In genomic region chr1:159958721-159959380, GRCh38 we compare ENCODE assay signal across 14 cellular contexts. TPM values are rescaled to one million over a fixed set of nuclear protein-coding genes. Genes with fewer than 3 reads are reported as not detected.
DNase-seq lines count a peak whose midpoint lies in the region; ATAC-seq, FAIRE-seq and TF ChIP-seq lines count a peak whose summit lies in the region.
"Had no signal": no experiment of that assay in that cellular context is flagged by ENCODE, and none has a peak within 500 bp of the region (broad histone marks: within the 10 kb centered on the region; RNA-seq: fewer than 3 reads in every experiment).

No MANE protein-coding gene starts in this region.

- no peaks in the 10 kb centered on the region for H3K9me3 ChIP-seq in keratinocyte (ENCODE audit: control insufficient read depth, low read depth, low read length)
- H3K9me3 ChIP-seq in MG63, result no peaks in the 10 kb centered on the region
- H3K9me3 ChIP-seq: body of pancreas, pancreas had no signal

- H3K9ac ChIP-seq in keratinocyte (ENCODE audit: control insufficient read depth, extremely low read depth, insufficient read depth, low read length), result peak overlapping the region; percentile 10

- peak overlapping the region; percentile 55 for H3K27ac ChIP-seq in keratinocyte (ENCODE audit: control insufficient read depth, insufficient read depth, low read length)

- H3K36me3 ChIP-seq in keratinocyte (ENCODE audit: control insufficient read depth in 2 of 2, extremely low read depth in 1 of 2, insufficient read depth in 2 of 2, low read length in 2 of 2) (peaks cover 0 to 7% of the 10 kb centered on the region in 2 experiments), MG63 (peaks cover 17% of the 10 kb centered on the region)
- H3K36me3 ChIP-seq: pancreas had no signal

- dilution Hi-C loops in keratinocyte (cut with MboI; ENCODE audit: extremely low pct_ligation_motif_present, low sequenced_read_pairs), result no loop called here

- no peak for DNase-seq in keratinocyte (ENCODE audit: low read depth, low spot score)
- no peak for DNase-seq in SW 1271 (lab: John Stamatoyannopoulos, UW)
- DNase-seq in MG63, result no peak
- no peak for DNase-seq in hepatic stellate cell (ENCODE audit: low spot score)
- DNase-seq in NCI-H1694 treated with DMSO at 0.1 percent for 48 hours (lab: John Stamatoyannopoulos, UW), result no peak
- DNase-seq: effector memory CD4-positive, alpha-beta T cell; foreskin fibroblast; small intestine had no signal

- peaks cover 48% of the 10 kb centered on the region for H3K4me1 ChIP-seq in keratinocyte (ENCODE audit: control insufficient read depth, extremely low read depth, insufficient read depth, low read length)

- no peak overlapping the region for H3K4me2 ChIP-seq in keratinocyte (ENCODE audit: control insufficient read depth, extremely low read depth, insufficient read depth, low read depth, low read length)

- no peaks in the 10 kb centered on the region for H3K9me1 ChIP-seq in keratinocyte (ENCODE audit: control insufficient read depth, extremely low read depth, insufficient read depth, low read length)

- no peaks in the 10 kb centered on the region for H4K20me1 ChIP-seq in keratinocyte (ENCODE audit: control insufficient read depth, extremely low read depth, insufficient read depth, low read length)

- ATAC-seq in GM18870 (IDR thresholded peaks at IDR 0.05; ENCODE audit: unreplicated experiment) (peak; percentile 77), GM21576 (IDR thresholded peaks at IDR 0.05; ENCODE audit: unreplicated experiment) (peak; percentile 43), HG03565 (IDR thresholded peaks at IDR 0.05; ENCODE audit: unreplicated experiment) (peak; percentile 71)

- no peak for TF ChIP-seq CTCF in keratinocyte (optimal IDR thresholded peaks at IDR 0.05 in 1 of 3, IDR thresholded peaks at IDR 0.05 in 1 of 3, conservative IDR thresholded peaks at IDR 0.05 in 1 of 3; ENCODE audit: extremely low read depth in 1 of 3, insufficient read depth in 2 of 3, low read length in 3 of 3)

- H2AFZ ChIP-seq in keratinocyte (ENCODE audit: control insufficient read depth, low read length), result peak overlapping the region; percentile 17

- H3K79me2 ChIP-seq in keratinocyte (ENCODE audit: control insufficient read depth, insufficient read depth, low read length), result peaks cover 20% of the 10 kb centered on the region

- FAIRE-seq in keratinocyte (lab: Jason Lieb, UNC), result no peak
- FAIRE-seq: G401.6, pancreas, small intestine had no signal

- H3K4me3 ChIP-seq in keratinocyte (ENCODE audit: control insufficient read depth in 2 of 3, extremely low read depth in 1 of 3, insufficient read depth in 2 of 3, low read depth in 1 of 3, low read length in 3 of 3) (no peak overlapping the region), MG63 (no peak overlapping the region)
- H3K4me3 ChIP-seq: body of pancreas, pancreas had no signal

- H3K27me3 ChIP-seq in keratinocyte (ENCODE audit: control insufficient read depth, extremely low read depth, insufficient read depth, low read length), result no peaks in the 10 kb centered on the region
- no peaks in the 10 kb centered on the region for H3K27me3 ChIP-seq in MG63
- H3K27me3 ChIP-seq: body of pancreas, pancreas had no signal

RNA-seq across cellular contexts. Expression of gene SLAMF9, which starts 4.8 kb away (rescaled TPM):
- 0.31 to 0.57 TPM (median 0.41 TPM) in 3 replicates for polyA plus RNA-seq in keratinocyte
- not detected for polyA plus RNA-seq in keratinocyte (2011; ENCODE audit: low read depth)
- polyA plus RNA-seq in keratinocyte (2011; cell fraction: cytosol; rRNA removed), result 0.30 and 0.38 TPM in 2 replicates
- not detected in 2 replicates for polyA plus RNA-seq in keratinocyte (2011; cell fraction: nucleus; rRNA removed)
- 0.42 and 0.47 TPM in 2 replicates for polyA plus RNA-seq in keratinocyte (2012; ENCODE audit: low replicate concordance)
- 0.30 TPM in 1 of 3 replicates, not detected in the others for polyA minus RNA-seq in keratinocyte
- polyA minus RNA-seq in keratinocyte (2011; cell fraction: cytosol; rRNA and poly(A)+ RNA removed), result not detected
- polyA minus RNA-seq in keratinocyte (2011; cell fraction: nucleus; rRNA and poly(A)+ RNA removed), result not detected in 2 replicates
- total RNA-seq in MG63 (2014; rRNA removed; shearing (Covaris generic); ENCODE audit: low replicate concordance), result not detected in 2 replicates
- total RNA-seq: body of pancreas, pancreas had no signal
- polyA plus RNA-seq: pancreas, small intestine had no signal

RNA-seq across cellular contexts. Expression of gene IGSF9, which starts 13.4 kb away (rescaled TPM):
- polyA plus RNA-seq in keratinocyte, result 4.2 to 6.0 TPM (median 5.8 TPM) in 3 replicates
- polyA plus RNA-seq in keratinocyte (2011; ENCODE audit: low read depth), result 5.5 TPM
- polyA plus RNA-seq in keratinocyte (2011; cell fraction: cytosol; rRNA removed), result 1.5 and 2.8 TPM in 2 replicates
- polyA plus RNA-seq in keratinocyte (2011; cell fraction: nucleus; rRNA removed), result 16.7 and 20.7 TPM in 2 replicates
- polyA plus RNA-seq in keratinocyte (2012; ENCODE audit: low replicate concordance), result 6.9 and 11.6 TPM in 2 replicates
- 5.0 to 11.5 TPM (median 5.9 TPM) in 3 replicates for polyA minus RNA-seq in keratinocyte
- 5.8 TPM for polyA minus RNA-seq in keratinocyte (2011; cell fraction: cytosol; rRNA and poly(A)+ RNA removed)
- polyA minus RNA-seq in keratinocyte (2011; cell fraction: nucleus; rRNA and poly(A)+ RNA removed), result 13.3 and 13.9 TPM in 2 replicates
- not detected in 2 replicates for total RNA-seq in MG63 (2014; rRNA removed; shearing (Covaris generic); ENCODE audit: low replicate concordance)

RNA-seq across cellular contexts. Expression of gene TAGLN2, which starts 33.5 kb away (rescaled TPM):
- 678 to 787 TPM (median 709 TPM) in 3 replicates for polyA plus RNA-seq in keratinocyte
- 1,035 TPM for polyA plus RNA-seq in keratinocyte (2011; ENCODE audit: low read depth)
- polyA plus RNA-seq in keratinocyte (2011; cell fraction: cytosol; rRNA removed), result 759 and 902 TPM in 2 replicates
- polyA plus RNA-seq in keratinocyte (2011; cell fraction: nucleus; rRNA removed), result 491 and 579 TPM in 2 replicates
- polyA plus RNA-seq in keratinocyte (2012; ENCODE audit: low replicate concordance), result 585 and 747 TPM in 2 replicates
- 343 to 569 TPM (median 417 TPM) in 3 replicates for polyA minus RNA-seq in keratinocyte
- polyA minus RNA-seq in keratinocyte (2011; cell fraction: cytosol; rRNA and poly(A)+ RNA removed), result 337 TPM
- polyA minus RNA-seq in keratinocyte (2011; cell fraction: nucleus; rRNA and poly(A)+ RNA removed), result 126 and 127 TPM in 2 replicates
- 651 and 1,079 TPM in 2 replicates for total RNA-seq in MG63 (2014; rRNA removed; shearing (Covaris generic); ENCODE audit: low replicate concordance)

RNA-seq across cellular contexts. Expression of gene CFAP45, which starts 58.9 kb away (rescaled TPM):
- 0.82 to 3.0 TPM (median 2.3 TPM) in 3 replicates for polyA plus RNA-seq in keratinocyte
- polyA plus RNA-seq in keratinocyte (2011; ENCODE audit: low read depth), result 2.4 TPM
- polyA plus RNA-seq in keratinocyte (2011; cell fraction: cytosol; rRNA removed), result 1.1 and 2.6 TPM in 2 replicates
- 0.83 and 0.87 TPM in 2 replicates for polyA plus RNA-seq in keratinocyte (2011; cell fraction: nucleus; rRNA removed)
- 3.2 and 4.1 TPM in 2 replicates for polyA plus RNA-seq in keratinocyte (2012; ENCODE audit: low replicate concordance)
- polyA minus RNA-seq in keratinocyte, result 0.42 TPM in 1 of 3 replicates, not detected in the others
- not detected for polyA minus RNA-seq in keratinocyte (2011; cell fraction: cytosol; rRNA and poly(A)+ RNA removed)
- 0.39 TPM in 1 of 2 replicates, not detected in the other for polyA minus RNA-seq in keratinocyte (2011; cell fraction: nucleus; rRNA and poly(A)+ RNA removed)
- total RNA-seq in MG63 (2014; rRNA removed; shearing (Covaris generic); ENCODE audit: low replicate concordance), result 0.10 and 0.39 TPM in 2 replicates
- total RNA-seq: body of pancreas had no signal
